2 cellular contexts compared by ENCODE assay signal in genomic region chr2:10284108-10284870, GRCh38.
TF ChIP-seq lines count a peak whose summit lies in the region.

No MANE protein-coding gene starts in this region.

TF ChIP-seq in IMR-90, 13 proteins besides CTCF, POLR2A, EP300 and RAD21:
- TF ChIP-seq BHLHE40 (IDR thresholded peaks at IDR 0.05; ENCODE audit: low read depth, low read length) (no peak), SMC3 (IDR thresholded peaks at IDR 0.05; ENCODE audit: low read depth, low read length) (no peak)

TF ChIP-seq in K562, 482 proteins besides CTCF, POLR2A, EP300 and RAD21:
- TF ChIP-seq NBN (IDR thresholded peaks at IDR 0.05; ENCODE audit: low read depth) (no peak), EP400 (IDR thresholded peaks at IDR 0.05) (no peak), RAD51 (IDR thresholded peaks at IDR 0.05; ENCODE audit: borderline replicate concordance, low read depth) (no peak), ZNF778 (CRISPR knock-in tag; IDR thresholded peaks at IDR 0.05) (no peak), PKNOX1 (IDR thresholded peaks at IDR 0.05) (no peak), RBM14 (IDR thresholded peaks at IDR 0.05; ENCODE audit: borderline replicate concordance, insufficient read depth, low read depth, low read length) (no peak)
